Comparison of ENCODE assay signal across 1 cellular context in the genomic region with DNA sequence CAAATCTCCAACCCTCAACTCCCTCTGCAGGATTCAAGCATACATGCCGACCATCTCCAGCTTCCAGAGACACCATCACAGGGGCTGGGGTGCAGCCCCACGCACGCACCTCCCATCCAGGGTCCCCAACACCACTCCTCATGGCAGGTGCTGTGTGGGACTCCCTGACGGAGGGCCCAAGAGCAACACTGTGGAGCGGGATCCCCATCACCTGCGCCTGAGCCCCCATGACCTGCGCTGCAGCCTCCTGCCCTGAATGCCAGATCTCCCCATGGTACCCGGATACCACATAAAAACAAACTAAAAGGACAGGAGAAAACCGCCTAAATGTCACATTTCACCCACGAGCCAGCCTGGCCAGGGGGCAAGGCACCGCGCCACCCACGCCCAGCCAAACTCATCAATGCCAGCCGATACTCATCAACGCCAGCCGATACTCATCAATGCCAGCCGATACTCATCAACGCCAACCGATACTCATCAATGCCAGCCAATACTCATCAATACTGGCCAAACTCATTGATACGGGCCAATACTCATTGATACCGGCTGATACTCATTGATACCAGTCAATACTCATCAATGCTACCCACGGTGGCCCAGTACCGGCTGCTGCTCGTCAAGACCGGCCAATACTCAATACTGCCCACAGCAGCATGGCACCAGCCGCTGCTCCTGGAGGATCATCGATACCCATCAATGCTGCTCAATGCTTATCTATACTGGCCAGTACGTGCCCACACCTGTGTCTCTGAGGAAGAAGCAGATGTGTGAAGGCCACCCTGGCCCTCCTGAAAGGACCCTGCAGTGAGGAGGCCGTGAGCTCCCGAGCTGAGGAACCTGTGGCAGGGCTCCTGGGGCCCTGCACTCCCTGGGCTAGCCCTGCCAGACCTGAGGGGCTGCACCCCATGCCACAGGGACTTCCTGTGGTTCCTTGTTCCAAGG.
TF ChIP-seq lines count a peak whose summit lies in the region.

No MANE protein-coding gene starts in this region.

TF ChIP-seq in HepG2, 621 proteins besides CTCF, POLR2A, EP300 and RAD21:
- TF ChIP-seq NFATC3 (CRISPR knock-in tag; IDR thresholded peaks at IDR 0.05) (no peak), FLYWCH1 (CRISPR knock-in tag; IDR thresholded peaks at IDR 0.05) (no peak), FOXC1 (CRISPR knock-in tag; IDR thresholded peaks at IDR 0.05; ENCODE audit: borderline replicate concordance) (no peak), TP53 (CRISPR knock-in tag; conservative IDR thresholded peaks at IDR 0.05) (no peak), YEATS4 (CRISPR knock-in tag; IDR thresholded peaks at IDR 0.05; ENCODE audit: borderline replicate concordance) (no peak), SSRP1 (CRISPR knock-in tag; IDR thresholded peaks at IDR 0.05) (no peak), ZNF224 (CRISPR knock-in tag; IDR thresholded peaks at IDR 0.05) (no peak), JDP2 (CRISPR knock-in tag; IDR thresholded peaks at IDR 0.05; ENCODE audit: borderline replicate concordance) (no peak), ZNF563 (CRISPR knock-in tag; IDR thresholded peaks at IDR 0.05) (no peak), REPIN1 (CRISPR knock-in tag; IDR thresholded peaks at IDR 0.05; ENCODE audit: borderline replicate concordance, low read depth) (no peak), BHLHE40 (IDR thresholded peaks at IDR 0.05; ENCODE audit: low read length) (no peak)
- TF ChIP-seq, protein P1, sequence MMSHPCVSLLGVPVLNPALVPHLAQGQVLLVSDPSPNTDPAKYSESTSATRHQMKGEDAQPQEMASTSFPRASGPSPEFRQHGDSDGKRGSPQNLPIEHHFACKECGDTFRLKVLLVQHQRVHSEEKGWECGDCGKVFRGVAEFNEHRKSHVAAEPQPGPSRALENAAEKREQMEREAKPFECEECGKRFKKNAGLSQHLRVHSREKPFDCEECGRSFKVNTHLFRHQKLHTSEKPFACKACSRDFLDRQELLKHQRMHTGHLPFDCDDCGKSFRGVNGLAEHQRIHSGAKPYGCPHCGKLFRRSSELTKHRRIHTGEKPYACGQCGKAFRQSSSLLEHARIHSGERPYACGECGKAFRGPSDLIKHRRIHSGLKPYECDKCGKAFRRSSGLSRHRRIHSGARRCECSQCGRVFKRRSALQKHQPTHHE (CRISPR knock-in tag; IDR thresholded peaks at IDR 0.05; ENCODE audit: borderline replicate concordance), result no peak
- TF ChIP-seq, protein P2, sequence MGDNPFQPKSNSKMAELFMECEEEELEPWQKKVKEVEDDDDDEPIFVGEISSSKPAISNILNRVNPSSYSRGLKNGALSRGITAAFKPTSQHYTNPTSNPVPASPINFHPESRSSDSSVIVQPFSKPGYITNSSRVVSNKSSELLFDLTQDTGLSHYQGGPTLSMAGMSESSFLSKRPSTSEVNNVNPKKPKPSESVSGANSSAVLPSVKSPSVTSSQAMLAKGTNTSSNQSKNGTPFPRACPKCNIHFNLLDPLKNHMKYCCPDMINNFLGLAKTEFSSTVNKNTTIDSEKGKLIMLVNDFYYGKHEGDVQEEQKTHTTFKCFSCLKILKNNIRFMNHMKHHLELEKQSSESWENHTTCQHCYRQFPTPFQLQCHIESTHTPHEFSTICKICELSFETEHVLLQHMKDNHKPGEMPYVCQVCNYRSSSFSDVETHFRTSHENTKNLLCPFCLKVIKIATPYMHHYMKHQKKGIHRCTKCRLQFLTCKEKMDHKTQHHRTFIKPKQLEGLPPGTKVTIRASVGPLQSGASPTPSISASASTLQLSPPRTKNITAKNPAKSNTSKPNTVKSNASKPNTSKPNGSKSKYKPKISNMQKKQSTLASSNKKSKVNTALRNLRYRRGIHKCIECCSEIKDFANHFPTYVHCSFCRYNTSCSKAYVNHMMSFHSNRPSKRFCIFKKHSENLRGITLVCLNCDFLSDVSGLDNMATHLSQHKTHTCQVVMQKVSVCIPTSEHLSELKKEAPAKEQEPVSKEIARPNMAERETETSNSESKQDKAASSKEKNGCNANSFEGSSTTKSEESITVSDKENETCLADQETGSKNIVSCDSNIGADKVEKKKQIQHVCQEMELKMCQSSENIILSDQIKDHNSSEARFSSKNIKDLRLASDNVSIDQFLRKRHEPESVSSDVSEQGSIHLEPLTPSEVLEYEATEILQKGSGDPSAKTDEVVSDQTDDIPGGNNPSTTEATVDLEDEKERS (CRISPR knock-in tag; IDR thresholded peaks at IDR 0.05), result no peak
